8 cellular contexts compared by ENCODE assay signal in genomic region chr11:2196970-2197770, GRCh38. TPM values are rescaled to one million over a fixed set of nuclear protein-coding genes. Genes with fewer than 3 reads are reported as not detected.
DNase-seq lines count a peak whose midpoint lies in the region; ATAC-seq and TF ChIP-seq lines count a peak whose summit lies in the region.

No MANE protein-coding gene starts in this region.

- DNase-seq in ELF-1 (ENCODE audit: low read depth, low spot score): peak; percentile 89
- peak; percentile 57 for DNase-seq in MG63
- peak; percentile 83 for DNase-seq in activated naive CD4-positive, alpha-beta T cell treated with anti-CD3 and anti-CD28 coated beads, Interleukin-2, amount 10 ng/mL, durations not matched to agents 7 days and 5 days
- DNase-seq in Right ventricle myocardium inferior (ENCODE audit: missing footprints): peak; percentile 89
- peak; percentile 77 for DNase-seq in prostate gland (ENCODE audit: low spot score)
- peak; percentile 76 to 83 for DNase-seq in uterus

- no peak overlapping the region for H3K4me3 ChIP-seq in MG63
- no peak overlapping the region for H3K4me3 ChIP-seq in prostate gland
- no peak overlapping the region for H3K4me3 ChIP-seq in uterus

- no peaks in the 10 kb centered on the region for H3K4me1 ChIP-seq in prostate gland (replicated peaks)
- H3K4me1 ChIP-seq in uterus: no peaks in the 10 kb centered on the region

- H3K27me3 Mint-ChIP-seq in activated naive CD4-positive, alpha-beta T cell treated with anti-CD3 and anti-CD28 coated beads, Interleukin-2, amount 10 ng/mL, durations not matched to agents 7 days and 5 days: peaks cover 18% of the 10 kb centered on the region

- CTCF ChIA-PET in activated naive CD4-positive, alpha-beta T cell treated with anti-CD3 and anti-CD28 coated beads, Interleukin-2, amount 10 ng/mL, durations not matched to agents 7 days and 5 days (lab: Charles Lee): interaction anchor here (0.7 to 2.7 kb wide), 5 partner anchors 16 to 223 kb away, joined by 3 to 41 read pairs (median 4); partner anchors contain the start of genes C11orf21 and TSPAN32

- no peak overlapping the region for H3K27ac ChIP-seq in prostate gland
- H3K27ac ChIP-seq in uterus: no peak overlapping the region

- H3K9me3 Mint-ChIP-seq in activated naive CD4-positive, alpha-beta T cell treated with anti-CD3 and anti-CD28 coated beads, Interleukin-2, amount 10 ng/mL, durations not matched to agents 7 days and 5 days: no peaks in the 10 kb centered on the region

- intact Hi-C loops in Right ventricle myocardium inferior (cut with DNase I) (loop anchor here (1.0 to 10.0 kb wide), 4 partner anchors 108 to 698 kb away; no protein-coding TSS in a partner anchor), prostate gland (cut with DNase I) (loop anchor here (1.0 to 10.0 kb wide), 3 partner anchors 223 to 698 kb away; no protein-coding TSS in a partner anchor), uterus (cut with DNase I; ENCODE audit: low total_unique reads) (loop anchor here (2.0 to 10.0 kb wide), 2 partner anchors 108 to 228 kb away; partner anchors contain the start of genes C11orf21 and TSPAN32)

- H3K4me3 Mint-ChIP-seq in activated naive CD4-positive, alpha-beta T cell treated with anti-CD3 and anti-CD28 coated beads, Interleukin-2, amount 10 ng/mL, durations not matched to agents 7 days and 5 days: no peak overlapping the region

- H3K36me3 ChIP-seq in MG63 (no peaks in the 10 kb centered on the region), prostate gland (no peaks in the 10 kb centered on the region), uterus (no peaks in the 10 kb centered on the region)

- no peaks in the 10 kb centered on the region for H3K4me1 Mint-ChIP-seq in activated naive CD4-positive, alpha-beta T cell treated with anti-CD3 and anti-CD28 coated beads, Interleukin-2, amount 10 ng/mL, durations not matched to agents 7 days and 5 days

- no peaks in the 10 kb centered on the region for H3K9me3 ChIP-seq in MG63
- H3K9me3 ChIP-seq in prostate gland: no peaks in the 10 kb centered on the region
- H3K9me3 ChIP-seq in uterus: no peaks in the 10 kb centered on the region

- TF ChIP-seq CTCF in prostate gland (IDR thresholded peaks at IDR 0.05): peak; percentile 80 to 98 (median 92)
- peak; percentile 87 to 98 (median 94) for TF ChIP-seq CTCF in uterus (IDR thresholded peaks at IDR 0.05)

- H3K27me3 ChIP-seq in MG63: no peaks in the 10 kb centered on the region
- H3K27me3 ChIP-seq in prostate gland (replicated peaks; ENCODE audit: insufficient read depth): no peaks in the 10 kb centered on the region
- H3K27me3 ChIP-seq in uterus: no peaks in the 10 kb centered on the region

- WGBS in prostate gland: 36% methylated on average over 23 of the region's 23 CpGs

- H3K36me3 Mint-ChIP-seq in activated naive CD4-positive, alpha-beta T cell treated with anti-CD3 and anti-CD28 coated beads, Interleukin-2, amount 10 ng/mL, durations not matched to agents 7 days and 5 days: no peaks in the 10 kb centered on the region

- ATAC-seq in SK-N-SH treated with all-trans-retinoic acid at 6 μM for 48 hours (peak; percentile 83), Right ventricle myocardium inferior (peak; percentile 76), HG02759 (IDR thresholded peaks at IDR 0.05; ENCODE audit: unreplicated experiment) (no peak)

- H3K27ac Mint-ChIP-seq in activated naive CD4-positive, alpha-beta T cell treated with anti-CD3 and anti-CD28 coated beads, Interleukin-2, amount 10 ng/mL, durations not matched to agents 7 days and 5 days: no peak overlapping the region

- TF ChIP-seq POLR2A in prostate gland (IDR thresholded peaks at IDR 0.05): no peak
- TF ChIP-seq POLR2A in uterus (IDR thresholded peaks at IDR 0.05): no peak

TF ChIP-seq in SK-N-SH treated with all-trans-retinoic acid at 6 μM for 48 hours, 23 proteins besides CTCF, POLR2A, EP300 and RAD21:
- TF ChIP-seq BACH2 (CRISPR knock-in tag; IDR thresholded peaks at IDR 0.05; ENCODE audit: borderline replicate concordance) (no peak), TCF4 (CRISPR knock-in tag; IDR thresholded peaks at IDR 0.05; ENCODE audit: borderline replicate concordance) (no peak), CSDC2 (CRISPR knock-in tag; IDR thresholded peaks at IDR 0.05) (no peak), ZNF70 (CRISPR knock-in tag; IDR thresholded peaks at IDR 0.05) (no peak), ESRRG (CRISPR knock-in tag; IDR thresholded peaks at IDR 0.05) (no peak), ZFP3 (CRISPR knock-in tag; IDR thresholded peaks at IDR 0.05) (no peak), ISL1 (CRISPR knock-in tag; IDR thresholded peaks at IDR 0.05) (no peak), OSR1 (CRISPR knock-in tag; IDR thresholded peaks at IDR 0.05) (no peak), GLIS3 (CRISPR knock-in tag; IDR thresholded peaks at IDR 0.05) (no peak), SNAI2 (CRISPR knock-in tag; IDR thresholded peaks at IDR 0.05) (no peak), TOX (CRISPR knock-in tag; IDR thresholded peaks at IDR 0.05; ENCODE audit: borderline replicate concordance) (no peak)
- TF ChIP-seq, protein P1, sequence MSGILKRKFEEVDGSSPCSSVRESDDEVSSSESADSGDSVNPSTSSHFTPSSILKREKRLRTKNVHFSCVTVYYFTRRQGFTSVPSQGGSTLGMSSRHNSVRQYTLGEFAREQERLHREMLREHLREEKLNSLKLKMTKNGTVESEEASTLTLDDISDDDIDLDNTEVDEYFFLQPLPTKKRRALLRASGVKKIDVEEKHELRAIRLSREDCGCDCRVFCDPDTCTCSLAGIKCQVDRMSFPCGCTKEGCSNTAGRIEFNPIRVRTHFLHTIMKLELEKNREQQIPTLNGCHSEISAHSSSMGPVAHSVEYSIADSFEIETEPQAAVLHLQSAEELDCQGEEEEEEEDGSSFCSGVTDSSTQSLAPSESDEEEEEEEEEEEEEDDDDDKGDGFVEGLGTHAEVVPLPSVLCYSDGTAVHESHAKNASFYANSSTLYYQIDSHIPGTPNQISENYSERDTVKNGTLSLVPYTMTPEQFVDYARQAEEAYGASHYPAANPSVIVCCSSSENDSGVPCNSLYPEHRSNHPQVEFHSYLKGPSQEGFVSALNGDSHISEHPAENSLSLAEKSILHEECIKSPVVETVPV (CRISPR knock-in tag; IDR thresholded peaks at IDR 0.05): no peak
- TF ChIP-seq, protein P2, sequence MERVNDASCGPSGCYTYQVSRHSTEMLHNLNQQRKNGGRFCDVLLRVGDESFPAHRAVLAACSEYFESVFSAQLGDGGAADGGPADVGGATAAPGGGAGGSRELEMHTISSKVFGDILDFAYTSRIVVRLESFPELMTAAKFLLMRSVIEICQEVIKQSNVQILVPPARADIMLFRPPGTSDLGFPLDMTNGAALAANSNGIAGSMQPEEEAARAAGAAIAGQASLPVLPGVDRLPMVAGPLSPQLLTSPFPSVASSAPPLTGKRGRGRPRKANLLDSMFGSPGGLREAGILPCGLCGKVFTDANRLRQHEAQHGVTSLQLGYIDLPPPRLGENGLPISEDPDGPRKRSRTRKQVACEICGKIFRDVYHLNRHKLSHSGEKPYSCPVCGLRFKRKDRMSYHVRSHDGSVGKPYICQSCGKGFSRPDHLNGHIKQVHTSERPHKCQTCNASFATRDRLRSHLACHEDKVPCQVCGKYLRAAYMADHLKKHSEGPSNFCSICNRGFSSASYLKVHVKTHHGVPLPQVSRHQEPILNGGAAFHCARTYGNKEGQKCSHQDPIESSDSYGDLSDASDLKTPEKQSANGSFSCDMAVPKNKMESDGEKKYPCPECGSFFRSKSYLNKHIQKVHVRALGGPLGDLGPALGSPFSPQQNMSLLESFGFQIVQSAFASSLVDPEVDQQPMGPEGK (CRISPR knock-in tag; IDR thresholded peaks at IDR 0.05; ENCODE audit: borderline replicate concordance): no peak

RNA-seq across cellular contexts. Expression of gene TH, which starts 25.6 kb away (rescaled TPM):
- total RNA-seq in MG63 (2014; rRNA removed; shearing (Covaris generic); ENCODE audit: low replicate concordance): not detected in 2 replicates
- not detected for total RNA-seq in Right ventricle myocardium inferior
- 1 to 10 TPM in 1 of 2 donors, not detected in 1; 2.4 TPM for total RNA-seq in prostate gland
- 1 to 10 TPM in 1 of 4 donors, under 1 TPM in 1, not detected in 2; 0.37 to 1.3 TPM for total RNA-seq in uterus

RNA-seq across cellular contexts. Expression of gene INS, which starts 36.2 kb away (rescaled TPM):
- not detected in 2 replicates for total RNA-seq in MG63 (2014; rRNA removed; shearing (Covaris generic); ENCODE audit: low replicate concordance)
- not detected for total RNA-seq in Right ventricle myocardium inferior
- not detected for total RNA-seq in prostate gland
- total RNA-seq in uterus: not detected

RNA-seq across cellular contexts. Expression of gene IGF2, which starts 58.0 kb away (rescaled TPM):
- not detected in 2 replicates for total RNA-seq in MG63 (2014; rRNA removed; shearing (Covaris generic); ENCODE audit: low replicate concordance)
- total RNA-seq in Right ventricle myocardium inferior: 80.9 TPM
- total RNA-seq in prostate gland: 10 to 100 TPM in 1 of 2 donors, 1 to 10 TPM in 1; 4.1 to 80.7 TPM
- total RNA-seq in uterus: 100 to 1,000 TPM in 3 of 4 donors, 10 to 100 TPM in 1; 54.1 to 347 (median 188) TPM
